ENCODE assay signal across 14 cellular contexts in genomic region chr3:31729082-31729481, GRCh38.
DNase-seq lines count a peak whose midpoint lies in the region; ATAC-seq and TF ChIP-seq lines count a peak whose summit lies in the region.
"Had no signal": no experiment of that assay in that cellular context is flagged by ENCODE, and none has a peak within 500 bp of the region (broad histone marks: within the 10 kb centered on the region; RNA-seq: fewer than 3 reads in every experiment).

No MANE protein-coding gene starts in this region.

- H3F3A ChIP-seq in GM23338 (replicated peaks; ENCODE audit: low read depth): no peaks in the 10 kb centered on the region

- H2BK15ac ChIP-seq in mesenchymal stem cell (ENCODE audit: low read depth, poor library complexity, severe bottlenecking): peak overlapping the region; percentile 83

- H3K9me3 ChIP-seq in RWPE2 (ENCODE audit: severe bottlenecking): no peaks in the 10 kb centered on the region
- H3K9me3 ChIP-seq in mesenchymal stem cell (ENCODE audit: control insufficient read depth, low read length): no peaks in the 10 kb centered on the region
- no peaks in the 10 kb centered on the region for H3K9me3 ChIP-seq in Karpas-422 (ENCODE audit: low read length)

- H3K27me3 ChIP-seq in GM23338 (ENCODE audit: insufficient read depth) (no peaks in the 10 kb centered on the region), RWPE2 (ENCODE audit: insufficient read depth, poor library complexity, severe bottlenecking) (no peaks in the 10 kb centered on the region), mesenchymal stem cell (ENCODE audit: control insufficient read depth in 1 of 2, insufficient read depth in 1 of 2, low read length in 2 of 2) (no peaks in the 10 kb centered on the region), Karpas-422 (ENCODE audit: low read length) (no peaks in the 10 kb centered on the region)

- peaks cover 7% of the 10 kb centered on the region for H3K79me1 ChIP-seq in mesenchymal stem cell (replicated peaks; ENCODE audit: low read length, poor library complexity, severe bottlenecking)

- no peak overlapping the region for H2AK5ac ChIP-seq in mesenchymal stem cell (ENCODE audit: low read length, severe bottlenecking)

- peak overlapping the region in 1 of 2 experiments; percentile 7 for H3K4ac ChIP-seq in mesenchymal stem cell (ENCODE audit: low read depth in 1 of 2, low read length in 2 of 2)

- H2BK120ac ChIP-seq in mesenchymal stem cell (ENCODE audit: low read depth, low read length): no peak overlapping the region

- no peak overlapping the region for H4K8ac ChIP-seq in mesenchymal stem cell (ENCODE audit: low read length)

- no peak overlapping the region for H2BK12ac ChIP-seq in mesenchymal stem cell (ENCODE audit: low read length in 2 of 2)

- TF ChIP-seq CTCF in GM23338 (conservative IDR thresholded peaks at IDR 0.05; ENCODE audit: low read depth in 2 of 2): no peak
- no peak for TF ChIP-seq CTCF in RWPE2 (IDR thresholded peaks at IDR 0.05; ENCODE audit: poor library complexity, severe bottlenecking)

- no peaks in the 10 kb centered on the region for H3K9me2 ChIP-seq in GM23338 (ENCODE audit: insufficient read depth)
- no peaks in the 10 kb centered on the region for H3K9me2 ChIP-seq in Karpas-422 (replicated peaks; ENCODE audit: insufficient read depth, low read length)

- ATAC-seq in GM23338 (no peak), RWPE2 (ENCODE audit: low read depth) (peak; percentile 69; the same call in 2 of the 3 replicates)
- ATAC-seq: CD8-positive, alpha-beta T cell; PC-3; SK-N-SH treated with all-trans-retinoic acid at 6 μM for 48 hours had no signal

- no peaks in the 10 kb centered on the region for H3K9me3 Mint-ChIP-seq in GM23338
- H3K9me3 Mint-ChIP-seq: CD8-positive, alpha-beta T cell had no signal

- H3K14ac ChIP-seq in mesenchymal stem cell (ENCODE audit: low read length in 2 of 2): no peak overlapping the region

- no peak overlapping the region for H3K18ac ChIP-seq in mesenchymal stem cell (ENCODE audit: low read depth in 1 of 2, low read length in 2 of 2)

- no peak overlapping the region for H3K4me2 ChIP-seq in GM23338
- H3K4me2 ChIP-seq in mesenchymal stem cell (ENCODE audit: low read length, poor library complexity, severe bottlenecking): no peak overlapping the region
- no peak overlapping the region for H3K4me2 ChIP-seq in Karpas-422 (ENCODE audit: low read depth, low read length, poor library complexity, severe bottlenecking)

- no peak overlapping the region for H2BK5ac ChIP-seq in mesenchymal stem cell (ENCODE audit: low read depth, low read length, poor library complexity, severe bottlenecking)

- WGBS in mesenchymal stem cell: 97% methylated on average over 3 of the region's 3 CpGs

- H3K23ac ChIP-seq in mesenchymal stem cell (ENCODE audit: low read length in 2 of 2): no peak overlapping the region

- H3K4me3 Mint-ChIP-seq in GM23338: no peak overlapping the region
- H3K4me3 Mint-ChIP-seq: CD8-positive, alpha-beta T cell had no signal

- H3K79me2 ChIP-seq in GM23338 (replicated peaks; ENCODE audit: insufficient read depth) (no peaks in the 10 kb centered on the region), Karpas-422 (ENCODE audit: low read length) (peaks cover 75% of the 10 kb centered on the region)

- peaks cover 5% of the 10 kb centered on the region for H3K27me3 Mint-ChIP-seq in GM23338 (ENCODE audit: insufficient read depth, low read depth, poor library complexity)

- H3K27ac Mint-ChIP-seq in GM23338: peak overlapping the region; percentile 45; the same call in 1 of the 2 replicates
- H3K27ac Mint-ChIP-seq: CD8-positive, alpha-beta T cell had no signal

- H3K4me1 ChIP-seq in GM23338 (ENCODE audit: insufficient read depth) (peaks cover 6% of the 10 kb centered on the region), RWPE2 (ENCODE audit: insufficient read depth, poor library complexity, severe bottlenecking) (peaks cover 5% of the 10 kb centered on the region), mesenchymal stem cell (ENCODE audit: control insufficient read depth, insufficient read depth, low read depth, low read length) (peaks cover 2% of the 10 kb centered on the region), Karpas-422 (ENCODE audit: low read length) (peaks cover 8% of the 10 kb centered on the region)

- H3K36me3 ChIP-seq in GM23338 (ENCODE audit: insufficient read depth) (no peaks in the 10 kb centered on the region), RWPE2 (ENCODE audit: low read depth) (peaks cover 32% of the 10 kb centered on the region), mesenchymal stem cell (ENCODE audit: control insufficient read depth in 1 of 2, insufficient read depth in 2 of 2, low read depth in 1 of 2, low read length in 2 of 2) (peaks cover 0 to 3% of the 10 kb centered on the region in 2 experiments), Karpas-422 (ENCODE audit: insufficient read depth, low read length) (peaks cover 16% of the 10 kb centered on the region; the same call in 1 of the 2 replicates)

- H4K20me1 ChIP-seq in GM23338 (replicated peaks; ENCODE audit: insufficient read depth) (peaks cover 13% of the 10 kb centered on the region), Karpas-422 (ENCODE audit: insufficient read depth, low read depth, low read length) (no peaks in the 10 kb centered on the region)

- peaks cover 15% of the 10 kb centered on the region; the same call in 2 of the 3 replicates for H3K36me3 Mint-ChIP-seq in GM23338 (ENCODE audit: low read depth)
- H3K36me3 Mint-ChIP-seq: CD8-positive, alpha-beta T cell had no signal

- H2AFZ ChIP-seq in GM23338 (no peak overlapping the region), mesenchymal stem cell (ENCODE audit: low read depth, low read length) (no peak overlapping the region), Karpas-422 (ENCODE audit: low read length) (no peak overlapping the region)

- H3K27ac ChIP-seq in GM23338 (ENCODE audit: low read depth): no peak overlapping the region
- H3K27ac ChIP-seq in RWPE2 (ENCODE audit: poor library complexity, severe bottlenecking): no peak overlapping the region
- no peak overlapping the region for H3K27ac ChIP-seq in mesenchymal stem cell (ENCODE audit: low read length, poor library complexity, severe bottlenecking)
- H3K27ac ChIP-seq in Karpas-422 (ENCODE audit: low read length): no peak overlapping the region
- H3K27ac ChIP-seq: 22Rv1 had no signal

- no peak overlapping the region for H4K91ac ChIP-seq in mesenchymal stem cell (ENCODE audit: low read length)

- H3K4me3 ChIP-seq in GM23338 (no peak overlapping the region), RWPE2 (ENCODE audit: severe bottlenecking) (no peak overlapping the region), mesenchymal stem cell (ENCODE audit: insufficient read depth in 1 of 2, low read depth in 1 of 2, low read length in 2 of 2) (no peak overlapping the region), Karpas-422 (ENCODE audit: low read length) (no peak overlapping the region)

- H3K4me1 Mint-ChIP-seq in GM23338: peaks cover 14% of the 10 kb centered on the region

- no peak overlapping the region for H3K9ac ChIP-seq in mesenchymal stem cell (ENCODE audit: low read length)
- H3K9ac ChIP-seq in Karpas-422 (ENCODE audit: low read length): no peak overlapping the region

- DNase-seq in NCI-H2107 treated with DMSO at 0.1 percent for 48 hours (lab: John Stamatoyannopoulos, UW; ENCODE audit: unreplicated experiment) (peak; percentile 54), NCI-H2107 (lab: John Stamatoyannopoulos, UW) (no peak), GM23338 (ENCODE audit: low spot score) (no peak), RWPE2 (ENCODE audit: low spot score) (no peak), mesenchymal stem cell (no peak), Karpas-422 (no peak), HT-29 (ENCODE audit: low spot score) (no peak), cerebellum (ENCODE audit: low spot score) (no peak)
- DNase-seq: CD8-positive, alpha-beta T cell; NCI-H146; NCI-H526; PC-3 had no signal

TF ChIP-seq in GM23338, 12 proteins besides CTCF, POLR2A, EP300 and RAD21 (continues in another document):
- TF ChIP-seq STAT1 (IDR thresholded peaks at IDR 0.05; ENCODE audit: unreplicated experiment) (no peak), NANOG (IDR thresholded peaks at IDR 0.05; ENCODE audit: borderline replicate concordance) (no peak), REST (IDR thresholded peaks at IDR 0.05; ENCODE audit: unreplicated experiment) (no peak), CREB1 (CRISPR knock-in tag; IDR thresholded peaks at IDR 0.05; ENCODE audit: low read depth) (no peak), EZH2phosphoT487 (IDR thresholded peaks at IDR 0.05; ENCODE audit: unreplicated experiment) (no peak), EZH2 (IDR thresholded peaks at IDR 0.05; ENCODE audit: low read depth, unreplicated experiment) (no peak), ZNF114 (CRISPR knock-in tag; IDR thresholded peaks at IDR 0.05) (no peak), ZNF331 (CRISPR knock-in tag; IDR thresholded peaks at IDR 0.05; ENCODE audit: low read depth) (no peak)
